9 cellular contexts compared by ENCODE assay signal in genomic region chr20:24948939-24949679, GRCh38. TPM values are rescaled to one million over a fixed set of nuclear protein-coding genes. Genes with fewer than 3 reads are reported as not detected.
DNase-seq lines count a peak whose midpoint lies in the region; ATAC-seq, FAIRE-seq and TF ChIP-seq lines count a peak whose summit lies in the region.
"Had no signal": no experiment of that assay in that cellular context is flagged by ENCODE, and none has a peak within 500 bp of the region (broad histone marks: within the 10 kb centered on the region; RNA-seq: fewer than 3 reads in every experiment).

TSS of gene CST7 (plus strand) at chr20:24949269. CDS start at chr20:24949506, 237 bp downstream.

- H3K27me3 ChIP-seq in K562 (ENCODE audit: control insufficient read depth in 2 of 2, insufficient read depth in 2 of 2, low read length in 2 of 2): no peaks in the 10 kb centered on the region; a peak in 1 of 5 replicates

- no peak for TF ChIP-seq CTCF in K562 (IDR thresholded peaks at IDR 0.05 in 2 of 3, conservative IDR thresholded peaks at IDR 0.05 in 1 of 3; ENCODE audit: insufficient read depth in 2 of 3, low read depth in 1 of 3, low read length in 3 of 3)

- DNase-seq in UCSD-AML1 (lab: John Stamatoyannopoulos, UW; ENCODE audit: unreplicated experiment): peak; percentile 89
- DNase-seq in K562 (ENCODE audit: extremely low read depth in 1 of 4, low spot score in 3 of 4): no peak
- peak; percentile 63 for DNase-seq in stimulated activated CD4-positive, alpha-beta T cell treated with anti-CD3 and anti-CD28 coated beads, Interleukin-15, amount 100 ng/mL, for 1 hour (ENCODE audit: low read depth in 1 of 2, low spot score in 1 of 2)
- DNase-seq in AG20443 (ENCODE audit: low spot score): no peak
- no peak for DNase-seq in NCI-H1092 (lab: John Stamatoyannopoulos, UW)

- TF ChIP-seq POLR2A in K562 (conservative IDR thresholded peaks at IDR 0.05): no peak

- POLR2A ChIA-PET in K562 (lab: Yijun Ruan, JAX): interaction anchor here (0.6 to 1.6 kb wide), 2 partner anchors 9 to 12 kb away, joined by 3 to 5 read pairs; no protein-coding TSS in a partner anchor

- H4K20me1 ChIP-seq in K562 (replicated peaks; ENCODE audit: control insufficient read depth, insufficient read depth, low read length): no peaks in the 10 kb centered on the region

- TF ChIP-seq RAD21 in K562 (CRISPR knock-in tag; conservative IDR thresholded peaks at IDR 0.05 in 1 of 2, IDR thresholded peaks at IDR 0.05 in 1 of 2): no peak

- H3K4me1 ChIP-seq in K562 (replicated peaks in 1 of 2; ENCODE audit: control insufficient read depth in 2 of 2, insufficient read depth in 2 of 2, low read length in 2 of 2): peaks cover 0 to 12% of the 10 kb centered on the region in 2 experiments; a peak in 3 of 5 replicates

- H3K4me3 ChIP-seq in K562: no peak within 1 kb of the TSS

- H3K36me3 ChIP-seq in K562 (ENCODE audit: control insufficient read depth, insufficient read depth, low read length): no peaks in the 10 kb centered on the region

- intact Hi-C loops in K562 (cut with micrococcal nuclease): no loop called here

- no peaks in the 10 kb centered on the region for H3K9me1 ChIP-seq in K562 (ENCODE audit: control insufficient read depth, insufficient read depth, low read length)

- no peak within 1 kb of the TSS for H2AFZ ChIP-seq in K562 (ENCODE audit: low read depth, low read length)

- ATAC-seq in HG03095 (IDR thresholded peaks at IDR 0.05; ENCODE audit: unreplicated experiment) (peak; percentile 58), K562 (no peak; the same call in 2 of the 3 replicates), HG03439 (IDR thresholded peaks at IDR 0.05; ENCODE audit: unreplicated experiment) (no peak), HG03460 (IDR thresholded peaks at IDR 0.05; ENCODE audit: unreplicated experiment) (no peak)

- no peak for TF ChIP-seq EP300 in K562 (IDR thresholded peaks at IDR 0.05; ENCODE audit: low read length)

- no peaks in the 10 kb centered on the region for H3K9me3 ChIP-seq in K562 (replicated peaks; ENCODE audit: control insufficient read depth, insufficient read depth, low read depth, low read length)

- H3K4me2 ChIP-seq in K562 (ENCODE audit: insufficient read depth, low read length): no peak within 1 kb of the TSS

- FAIRE-seq in K562 (lab: Jason Lieb, UNC): no peak

- no TSS peak for BruUV-seq in K562 (replicated peaks; lab: Mats Ljungman, UMichigan)

- no peak within 1 kb of the TSS for H3K27ac ChIP-seq in K562 (ENCODE audit: extremely low read depth, low read depth, low read length)

- H3K9ac ChIP-seq in K562 (ENCODE audit: insufficient read depth in 1 of 2, low read depth in 2 of 2, low read length in 2 of 2): no peak within 1 kb of the TSS

- in situ Hi-C loops in K562 (cut with MboI): no loop called here

- CTCF ChIA-PET in K562 (lab: Yijun Ruan, JAX; ENCODE audit: low intra/inter-chr PET ratio): no interaction called here

- no peaks in the 10 kb centered on the region for H3K79me2 ChIP-seq in K562 (ENCODE audit: control insufficient read depth, insufficient read depth, low read length)

- 9% methylated on average over 11 of the region's 20 CpGs for WGBS in K562 (ENCODE audit: insufficient coverage, low coverage, missing lambda C conversion rate)

TF ChIP-seq in K562, 482 proteins besides CTCF, POLR2A, EP300 and RAD21 (continues in another document):
- TF ChIP-seq ZNF311 (CRISPR knock-in tag; IDR thresholded peaks at IDR 0.05) (no peak), ATF4 (CRISPR knock-in tag; IDR thresholded peaks at IDR 0.05) (peak; percentile 62; the same call in 1 of the 2 replicates), TRIM25 (IDR thresholded peaks at IDR 0.05; ENCODE audit: borderline replicate concordance) (no peak), KDM5B (IDR thresholded peaks at IDR 0.05; ENCODE audit: insufficient replicate concordance, low read depth, low read length) (no peak), ZHX1 (conservative IDR thresholded peaks at IDR 0.05; ENCODE audit: low read length) (no peak), ZBTB33 (CRISPR knock-in tag; IDR thresholded peaks at IDR 0.05) (no peak), BRD4 (IDR thresholded peaks at IDR 0.05) (no peak), ZSCAN32 (CRISPR knock-in tag; IDR thresholded peaks at IDR 0.05) (no peak)

RNA-seq across cellular contexts. Expression of gene CST7, which starts in this region (rescaled TPM):
- not detected in 2 replicates for total RNA-seq in K562 (2011; cell fraction: chromatin; rRNA removed; ENCODE audit: low replicate concordance)
- total RNA-seq in K562 (2011; cell fraction: nucleolus; rRNA removed): not detected in 2 replicates
- not detected in 2 replicates for total RNA-seq in K562 (2011; cell fraction: nucleoplasm; rRNA removed)
- total RNA-seq in K562 (2014; rRNA removed) (not detected in 2 replicates), K562 (2014; rRNA removed; fragmentation: Illumina TruSeq; extraction: Trizol) (not detected in 2 replicates), K562 (2015; rRNA removed; fragmentation: Illumina TruSeq; extraction: Trizol) (0.19 TPM in 1 of 2 replicates, not detected in the other), K562 (2021) (not detected in 2 replicates)
- polyA plus RNA-seq in K562 (2011; rRNA removed) (not detected in 2 replicates), K562 (2014; fragmentation: Illumina TruSeq; extraction: Trizol) (not detected in 2 replicates), K562 (2014; fragmentation: Nextera tagmentation; extraction: Ambion mirVana) (not detected), K562 (2014; rRNA removed) (0.23 TPM in 1 of 2 replicates, not detected in the other)
- 0.15 TPM in 1 of 2 replicates, not detected in the other for polyA plus RNA-seq in K562 (2011; cell fraction: cytosol; rRNA removed)
- not detected in 2 replicates for polyA plus RNA-seq in K562 (2011; cell fraction: nucleus; rRNA removed)
- 0.12 and 3.3 TPM in 2 replicates for polyA plus RNA-seq in K562 (2012)
- polyA minus RNA-seq in K562 (2011; rRNA and poly(A)+ RNA removed): not detected in 2 replicates
- polyA minus RNA-seq in K562 (2011; cell fraction: cytosol; rRNA and poly(A)+ RNA removed): not detected in 2 replicates
- not detected in 2 replicates for polyA minus RNA-seq in K562 (2011; cell fraction: nucleus; rRNA and poly(A)+ RNA removed)
- total RNA-seq: LHCN-M2 had no signal

Comparison
In these comparisons a context has a peak if more than half of its experiments do, and no peak if none do; other contexts are left out.
1. DNase-seq: peak in UCSD-AML1 (single experiment) and stimulated activated CD4-positive, alpha-beta T cell treated with anti-CD3 and anti-CD28 coated beads, Interleukin-15, amount 100 ng/mL, for 1 hour (2 of 2); none in K562 (0 of 4), AG20443 (single experiment) and NCI-H1092 (single experiment).